Comparison of ENCODE assay signal across 26 cellular contexts in the genomic region with DNA sequence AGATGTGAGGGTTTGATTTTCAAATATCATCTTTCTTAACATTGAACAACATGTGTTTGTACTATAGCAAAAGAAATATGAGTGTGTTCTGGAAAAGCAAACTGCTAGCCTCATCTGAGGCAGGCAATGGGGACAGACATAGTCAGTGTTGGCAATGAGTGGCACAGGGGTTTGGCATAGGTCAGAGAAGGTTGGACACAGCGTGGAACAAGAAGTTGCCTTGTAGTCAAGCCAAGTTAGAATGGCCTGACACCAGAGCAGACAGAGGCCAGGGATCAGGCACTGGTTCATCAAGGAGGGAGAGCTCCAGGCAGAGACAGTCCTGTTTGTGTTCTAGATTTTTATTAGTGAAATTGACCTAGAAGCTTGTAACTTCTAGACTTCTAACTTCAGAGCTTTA.
A peak's percentile ranks its signal among the peaks of the same experiment; 100 is the strongest.
DNase-seq lines count a peak whose midpoint lies in the region; ATAC-seq and TF ChIP-seq lines count a peak whose summit lies in the region.
"Had no signal": no experiment of that assay in that cellular context is flagged by ENCODE, and none has a peak within 500 bp of the region (broad histone marks: within the 10 kb centered on the region; RNA-seq: fewer than 3 reads in every experiment).

No MANE protein-coding gene starts in this region.

- H3K27me3 Mint-ChIP-seq in type B pancreatic cell, result peaks cover 5% of the 10 kb centered on the region

- H3K27ac ChIP-seq in right cardiac atrium (ENCODE audit: low read length) (no peak overlapping the region), heart right ventricle (no peak overlapping the region), left ventricle myocardium inferior (replicated peaks) (peak overlapping the region; percentile 36), psoas muscle (no peak overlapping the region), Karpas-422 (ENCODE audit: low read length) (no peak overlapping the region)
- H3K27ac ChIP-seq: BLaER1 had no signal

- intact Hi-C loops in Right ventricle myocardium superior (cut with DNase I), result no loop called here
- intact Hi-C loops in right cardiac atrium (cut with DNase I), result no loop called here
- intact Hi-C loops in heart right ventricle (cut with DNase I), result no loop called here
- intact Hi-C loops in left ventricle myocardium inferior (cut with micrococcal nuclease), result no loop called here
- intact Hi-C loops in psoas muscle (cut with DNase I), result no loop called here

- H3K4me1 ChIP-seq in right cardiac atrium (ENCODE audit: control insufficient read depth, insufficient read depth, low read length) (no peaks in the 10 kb centered on the region), heart right ventricle (peaks cover 0 to 16% (median 0%) of the 10 kb centered on the region in 9 donors), left ventricle myocardium inferior (peaks cover 8% of the 10 kb centered on the region), psoas muscle (peaks cover 8% of the 10 kb centered on the region), Karpas-422 (ENCODE audit: low read length) (peaks cover 18% of the 10 kb centered on the region)
- H3K4me1 ChIP-seq: BE2C, BLaER1 had no signal

- no peak overlapping the region for H3K27ac Mint-ChIP-seq in type B pancreatic cell
- H3K27ac Mint-ChIP-seq: CD14-positive monocyte; CD4-positive, CD25-positive, alpha-beta regulatory T cell; CD8-positive, alpha-beta memory T cell had no signal

- no peak for TF ChIP-seq CTCF in heart right ventricle (IDR thresholded peaks at IDR 0.05)
- TF ChIP-seq CTCF in left ventricle myocardium inferior (IDR thresholded peaks at IDR 0.05; ENCODE audit: borderline replicate concordance), result no peak
- TF ChIP-seq CTCF in psoas muscle (IDR thresholded peaks at IDR 0.05), result no peak
- TF ChIP-seq CTCF in type B pancreatic cell (conservative IDR thresholded peaks at IDR 0.05), result no peak

- 60% methylated on average over 1 of the region's 1 CpG for WGBS in right cardiac atrium
- 42 to 78% methylated on average over 1 of the region's 1 CpG for WGBS in heart right ventricle, 2 donors
- WGBS in psoas muscle, 3 donors, result 23 to 52% (median 25%) methylated on average over 1 of the region's 1 CpG

- H3K4me2 ChIP-seq in Karpas-422 (ENCODE audit: low read depth, low read length, poor library complexity, severe bottlenecking), result no peak overlapping the region
- H3K4me2 ChIP-seq: BLaER1 had no signal

- peaks cover 5% of the 10 kb centered on the region for H3K4me1 Mint-ChIP-seq in type B pancreatic cell (ENCODE audit: unreplicated experiment)

- H3K4me3 ChIP-seq in right cardiac atrium (ENCODE audit: low read length), result no peak overlapping the region
- H3K4me3 ChIP-seq in heart right ventricle, result no peak overlapping the region
- H3K4me3 ChIP-seq in left ventricle myocardium inferior, result no peak overlapping the region
- H3K4me3 ChIP-seq in psoas muscle, result no peak overlapping the region
- H3K4me3 ChIP-seq in Karpas-422 (ENCODE audit: low read length), result no peak overlapping the region
- H3K4me3 ChIP-seq: BLaER1, GM12878 had no signal

- H3K36me3 ChIP-seq in heart right ventricle, result no peaks in the 10 kb centered on the region
- no peaks in the 10 kb centered on the region for H3K36me3 ChIP-seq in left ventricle myocardium inferior
- no peaks in the 10 kb centered on the region for H3K36me3 ChIP-seq in psoas muscle (ENCODE audit: insufficient read depth in 1 of 2, low read depth in 1 of 2)
- no peaks in the 10 kb centered on the region for H3K36me3 ChIP-seq in Karpas-422 (ENCODE audit: insufficient read depth, low read length)
- H3K36me3 ChIP-seq: BE2C, BLaER1 had no signal

- no peaks in the 10 kb centered on the region for H3K9me3 ChIP-seq in right cardiac atrium (ENCODE audit: control insufficient read depth, low read length)
- peaks cover 0 to 5% (median 0%) of the 10 kb centered on the region in 11 donors for H3K9me3 ChIP-seq in heart right ventricle
- H3K9me3 ChIP-seq in left ventricle myocardium inferior (replicated peaks), result peaks cover 7% of the 10 kb centered on the region
- no peaks in the 10 kb centered on the region for H3K9me3 ChIP-seq in psoas muscle
- no peaks in the 10 kb centered on the region; the same call in 1 of the 2 replicates for H3K9me3 ChIP-seq in Karpas-422 (ENCODE audit: low read length)
- H3K9me3 ChIP-seq: BE2C, BLaER1 had no signal

- H4K20me1 ChIP-seq in Karpas-422 (ENCODE audit: insufficient read depth, low read depth, low read length), result no peaks in the 10 kb centered on the region
- H4K20me1 ChIP-seq: BLaER1 had no signal

- no peak for DNase-seq in Right ventricle myocardium superior
- no peak for DNase-seq in right cardiac atrium
- DNase-seq in heart right ventricle, result peak in 1 of 2 donors; percentile 11
- peak; percentile 16 for DNase-seq in left ventricle myocardium inferior
- peak in 1 of 2 donors; percentile 57 for DNase-seq in psoas muscle
- DNase-seq in Karpas-422, result no peak
- no peak for DNase-seq in type B pancreatic cell (ENCODE audit: extremely low spot score, unreplicated experiment)
- DNase-seq in stimulated activated CD4-positive, alpha-beta T cell treated with anti-CD3 and anti-CD28 coated beads, Interleukin-12 subunit alpha, Interleukin-12 subunit beta, amount 100 ng/mL, for 4 hours, result no peak
- DNase-seq: 8988T; ACHN; BE2C; C1 segment of cervical spinal cord; CD4-positive, alpha-beta memory T cell; CD4-positive, CD25-positive, alpha-beta regulatory T cell; CD8-positive, alpha-beta memory T cell; COR-L47; DMS 273 treated with DMSO at 0.1 percent for 48 hours; DMS153; DMS53; DMS79; DND-41; EL; GDM1 had no signal

- H3K36me3 Mint-ChIP-seq in type B pancreatic cell, result no peaks in the 10 kb centered on the region
- H3K36me3 Mint-ChIP-seq: CD14-positive monocyte; CD4-positive, CD25-positive, alpha-beta regulatory T cell; CD8-positive, alpha-beta memory T cell had no signal

- no peaks in the 10 kb centered on the region for H3K9me2 ChIP-seq in Karpas-422 (replicated peaks; ENCODE audit: insufficient read depth, low read length)

- H3K9ac ChIP-seq in Karpas-422 (ENCODE audit: low read length), result no peak overlapping the region
- H3K9ac ChIP-seq: BLaER1 had no signal

- H2AFZ ChIP-seq in Karpas-422 (ENCODE audit: low read length), result no peak overlapping the region

- H3K4me3 Mint-ChIP-seq in type B pancreatic cell, result no peak overlapping the region
- H3K4me3 Mint-ChIP-seq: CD14-positive monocyte; CD4-positive, alpha-beta memory T cell; CD4-positive, CD25-positive, alpha-beta regulatory T cell; CD8-positive, alpha-beta memory T cell had no signal

- ATAC-seq in Right ventricle myocardium superior (ENCODE audit: poor library complexity), result peak; percentile 80
- ATAC-seq in right cardiac atrium, result no peak
- ATAC-seq in heart right ventricle, result peak in 5 of 8 donors; percentile 50 to 90 (median 85)
- ATAC-seq in psoas muscle, result peak; percentile 84 to 96 (median 92)
- ATAC-seq: GM12878 had no signal

- H3K79me2 ChIP-seq in Karpas-422 (ENCODE audit: low read length), result no peaks in the 10 kb centered on the region

- H3K27me3 ChIP-seq in right cardiac atrium (ENCODE audit: control insufficient read depth, insufficient read depth) (no peaks in the 10 kb centered on the region), heart right ventricle (no peaks in the 10 kb centered on the region), left ventricle myocardium inferior (ENCODE audit: low read depth) (no peaks in the 10 kb centered on the region), psoas muscle (ENCODE audit: insufficient read depth in 3 of 3, low read length in 2 of 3) (no peaks in the 10 kb centered on the region), Karpas-422 (ENCODE audit: low read length) (no peaks in the 10 kb centered on the region)
- H3K27me3 ChIP-seq: BE2C, BLaER1 had no signal

- no peaks in the 10 kb centered on the region for H3K9me3 Mint-ChIP-seq in type B pancreatic cell

Comparison
In these comparisons a context has a peak if more than half of its experiments do, and no peak if none do; other contexts are left out.
1. ATAC-seq: peak in Right ventricle myocardium superior (single experiment), heart right ventricle (5 of 8) and psoas muscle (4 of 4); none in right cardiac atrium (0 of 2).